Comparison of ENCODE assay signal across 1 cellular context in genomic region chr22:37782340-37783168, GRCh38.
A peak's percentile ranks its signal among the peaks of the same experiment; 100 is the strongest.
TF ChIP-seq lines count a peak whose summit lies in the region.

No MANE protein-coding gene starts in this region.

TF ChIP-seq in HCT116, 20 proteins besides CTCF, POLR2A, EP300 and RAD21 (continued from another document):
- no peak for TF ChIP-seq REST (IDR thresholded peaks at IDR 0.05; ENCODE audit: low read depth)
- peak; percentile 100 for TF ChIP-seq TCF7L2 (IDR thresholded peaks at IDR 0.05; ENCODE audit: borderline replicate concordance, extremely low read depth, insufficient read depth, insufficient read length)
